Comparison of ENCODE assay signal across 7 cellular contexts in genomic region chr10:11270135-11270857, GRCh38.
DNase-seq lines count a peak whose midpoint lies in the region; ATAC-seq, FAIRE-seq and TF ChIP-seq lines count a peak whose summit lies in the region.

No MANE protein-coding gene starts in this region.

- FAIRE-seq in GM18507 (lab: Jason Lieb, UNC) = peak; percentile 96

- H3K9me3 Mint-ChIP-seq in nephron progenitor cell = no peaks in the 10 kb centered on the region

- H3K27ac Mint-ChIP-seq in nephron progenitor cell = no peak overlapping the region

- peaks cover 45% of the 10 kb centered on the region for H3K27me3 Mint-ChIP-seq in nephron progenitor cell (ENCODE audit: low read depth, poor library complexity)

- peak; percentile 87 for ATAC-seq in HG02798 (IDR thresholded peaks at IDR 0.05; ENCODE audit: poor library complexity, unreplicated experiment)
- peak; percentile 86 for ATAC-seq in stimulated activated naive CD8-positive, alpha-beta T cell treated with anti-CD3 and anti-CD28 coated beads, Interleukin-15, Interleukin-2, amounts not matched to agents 100 U/mL and 50 U/mL, for 24 hours

- H3K4me1 Mint-ChIP-seq in nephron progenitor cell = peaks cover 71% of the 10 kb centered on the region

- peak; percentile 59 for DNase-seq in GM18507 (ENCODE audit: extremely low spot score, insufficient read length, low read depth)
- DNase-seq in NCI-H748 treated with DMSO at 0.1 percent for 48 hours (lab: John Stamatoyannopoulos, UW) = peak; percentile 32
- DNase-seq in activated T-cell treated with anti-CD3 and anti-CD28 coated beads for 1 hour (ENCODE audit: low read depth) = peak; percentile 62
- DNase-seq in erythroblast (lab: John Stamatoyannopoulos, UW) = peak; percentile 64 to 68
- DNase-seq in nephron progenitor cell = peak; percentile 91
- peak; percentile 86 for DNase-seq in stimulated activated naive CD8-positive, alpha-beta T cell treated with anti-CD3 and anti-CD28 coated beads, Interleukin-15, Interleukin-2, amounts not matched to agents 100 U/mL and 50 U/mL, for 24 hours

- TF ChIP-seq POLR2A in erythroblast (IDR thresholded peaks at IDR 0.05; ENCODE audit: low read length) = no peak

- H3K36me3 Mint-ChIP-seq in nephron progenitor cell (ENCODE audit: low read depth) = no peaks in the 10 kb centered on the region

- peak; percentile 92 for TF ChIP-seq CTCF in nephron progenitor cell (IDR thresholded peaks at IDR 0.05)

- peak overlapping the region; percentile 8 for H3K4me3 Mint-ChIP-seq in nephron progenitor cell

Comparison
In these comparisons a context has a peak if more than half of its experiments do, and no peak if none do; other contexts are left out.
1. Peak in every context shown above with its lines: DNase-seq and ATAC-seq.
2. DNase-seq: peak in every context shown above with its lines; median percentile 91 in nephron progenitor cell; 86 in stimulated activated naive CD8-positive, alpha-beta T cell treated with anti-CD3 and anti-CD28 coated beads, Interleukin-15, Interleukin-2, amounts not matched to agents 100 U/mL and 50 U/mL, for 24 hours; 66 in erythroblast; 62 in activated T-cell treated with anti-CD3 and anti-CD28 coated beads for 1 hour; 59 in GM18507; 32 in NCI-H748 treated with DMSO at 0.1 percent for 48 hours.